In the genomic region with DNA sequence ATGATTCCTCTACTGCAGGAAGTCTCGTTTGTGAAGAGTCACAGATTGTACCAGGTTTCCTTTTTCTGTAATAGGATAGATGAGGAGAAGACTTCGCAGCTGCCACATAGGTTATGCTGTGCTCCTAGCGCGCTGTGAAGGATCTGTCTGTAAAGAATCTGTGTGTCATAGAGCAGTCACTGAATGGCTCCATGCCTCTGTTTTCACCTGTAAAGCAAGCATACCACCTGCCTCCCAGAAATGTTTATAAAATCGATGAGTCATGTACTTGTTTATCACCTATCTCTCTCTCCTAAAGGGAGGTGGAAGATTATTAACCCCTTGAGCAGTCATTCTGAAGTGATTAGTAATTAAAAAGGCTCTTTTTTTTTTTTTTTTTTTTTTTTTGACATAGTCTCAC, we compare ENCODE assay signal across 27 cellular contexts.
A peak's percentile ranks its signal among the peaks of the same experiment; 100 is the strongest.
DNase-seq lines count a peak whose midpoint lies in the region; ATAC-seq, FAIRE-seq and TF ChIP-seq lines count a peak whose summit lies in the region.
"Had no signal": no experiment of that assay in that cellular context is flagged by ENCODE, and none has a peak within 500 bp of the region (broad histone marks: within the 10 kb centered on the region; RNA-seq: fewer than 3 reads in every experiment).

No MANE protein-coding gene starts in this region.

- no peaks in the 10 kb centered on the region for H3K79me2 ChIP-seq in K562 (ENCODE audit: control insufficient read depth, insufficient read depth, low read length)

- TF ChIP-seq RAD21 in K562 (CRISPR knock-in tag; conservative IDR thresholded peaks at IDR 0.05 in 1 of 2, IDR thresholded peaks at IDR 0.05 in 1 of 2), result no peak

- POLR2A ChIA-PET in K562 (lab: Yijun Ruan, JAX), result interaction anchor here (0.9 kb wide), 1 partner anchor 9 kb away, joined by 4 read pairs; no protein-coding TSS in a partner anchor

- no peak for TF ChIP-seq EP300 in K562 (IDR thresholded peaks at IDR 0.05; ENCODE audit: low read length)
- no peak for TF ChIP-seq EP300 in gastroesophageal sphincter (IDR thresholded peaks at IDR 0.05)

- in situ Hi-C loops in K562 (cut with MboI), result no loop called here

- H3K27ac ChIP-seq in K562 (ENCODE audit: extremely low read depth, low read depth, low read length) (no peak overlapping the region), gastroesophageal sphincter (no peak overlapping the region)
- H3K27ac ChIP-seq: upper lobe of right lung had no signal

- H3K36me3 ChIP-seq in K562 (ENCODE audit: control insufficient read depth, insufficient read depth, low read length) (no peaks in the 10 kb centered on the region), gastroesophageal sphincter (no peaks in the 10 kb centered on the region)
- H3K36me3 ChIP-seq: BE2C, HAP-1, upper lobe of right lung had no signal

- H2AFZ ChIP-seq in K562 (ENCODE audit: low read depth, low read length), result peak overlapping the region; percentile 33; the same call in 1 of the 2 replicates

- ATAC-seq in K562 (peak; percentile 72), GM21737 (IDR thresholded peaks at IDR 0.05; ENCODE audit: unreplicated experiment) (no peak), gastroesophageal sphincter (no peak)
- ATAC-seq: activated CD4-positive, alpha-beta T cell treated with anti-CD3 and anti-CD28 coated beads for 36 hours; left ventricle myocardium superior; naive thymus-derived CD8-positive, alpha-beta T cell; upper lobe of right lung had no signal

- H3K27me3 ChIP-seq in K562 (ENCODE audit: control insufficient read depth in 2 of 2, insufficient read depth in 2 of 2, low read length in 2 of 2) (no peaks in the 10 kb centered on the region), gastroesophageal sphincter (no peaks in the 10 kb centered on the region)
- H3K27me3 ChIP-seq: BE2C, upper lobe of right lung had no signal

- DNase-seq in COLO668 (lab: John Stamatoyannopoulos, UW; ENCODE audit: unreplicated experiment), result peak; percentile 42
- peak in 2 of 3 experiments; percentile 28 to 70 for DNase-seq in NCI-H1417 (lab: John Stamatoyannopoulos, UW)
- DNase-seq in NCI-H510A (lab: John Stamatoyannopoulos, UW), result peak; percentile 4
- DNase-seq in K562 (ENCODE audit: extremely low read depth in 1 of 4, low spot score in 3 of 4), result no peak
- no peak for DNase-seq in AG20443 (ENCODE audit: low spot score)
- no peak for DNase-seq in glomerular visceral epithelial cell (ENCODE audit: extremely low spot score)
- DNase-seq: activated CD4-positive, alpha-beta T cell treated with anti-CD3 and anti-CD28 coated beads for 36 hours; activated CD8-positive, alpha-beta memory T cell treated with anti-CD3 and anti-CD28 coated beads for 24 hours; activated T-cell treated with anti-CD3 and anti-CD28 coated beads, Interleukin-2, amount 50 U/mL, for 1 hour; BE2C; COR-L47; effector CD4-positive, alpha-beta T cell; erythroblast; left ventricle myocardium superior; midbrain; MM.1S; naive thymus-derived CD8-positive, alpha-beta T cell; NCI-H1694 treated with DMSO at 0.1 percent for 48 hours; NCI-H446 treated with DMSO at 0.1 percent for 48 hours; retina; T-helper 2 cell; upper lobe of right lung had no signal

- H3K9me3 ChIP-seq in K562 (replicated peaks; ENCODE audit: control insufficient read depth, insufficient read depth, low read depth, low read length), result no peaks in the 10 kb centered on the region
- H3K9me3 ChIP-seq in gastroesophageal sphincter, result no peaks in the 10 kb centered on the region
- H3K9me3 ChIP-seq: BE2C, HAP-1 had no signal

- no peaks in the 10 kb centered on the region for H4K20me1 ChIP-seq in K562 (replicated peaks; ENCODE audit: control insufficient read depth, insufficient read depth, low read length)

- TF ChIP-seq POLR2A in K562 (conservative IDR thresholded peaks at IDR 0.05) (no peak), gastroesophageal sphincter (IDR thresholded peaks at IDR 0.05) (no peak)

- no TSS peak for BruUV-seq in K562 (replicated peaks; lab: Mats Ljungman, UMichigan)

- H3K9ac ChIP-seq in K562 (ENCODE audit: insufficient read depth in 1 of 2, low read depth in 2 of 2, low read length in 2 of 2), result no peak overlapping the region

- H3K9me1 ChIP-seq in K562 (ENCODE audit: control insufficient read depth, insufficient read depth, low read length), result no peaks in the 10 kb centered on the region

- H3K4me3 ChIP-seq in K562 (no peak overlapping the region), gastroesophageal sphincter (no peak overlapping the region)
- H3K4me3 ChIP-seq: HAP-1, upper lobe of right lung had no signal

- 47% methylated on average over 5 of the region's 5 CpGs for WGBS in K562 (ENCODE audit: insufficient coverage, low coverage, missing lambda C conversion rate)
- WGBS in gastroesophageal sphincter (ENCODE audit: low coverage in 1 of 2), 2 donors, result 48 to 71% methylated on average over 4 to 5 of the region's 5 CpGs

- no peak overlapping the region for H3K4me2 ChIP-seq in K562 (ENCODE audit: insufficient read depth, low read length)

- TF ChIP-seq CTCF in K562 (IDR thresholded peaks at IDR 0.05 in 2 of 3, conservative IDR thresholded peaks at IDR 0.05 in 1 of 3; ENCODE audit: insufficient read depth in 2 of 3, low read depth in 1 of 3, low read length in 3 of 3) (no peak), gastroesophageal sphincter (IDR thresholded peaks at IDR 0.05) (no peak)

- no peak for FAIRE-seq in K562 (lab: Jason Lieb, UNC)
- FAIRE-seq: GM12891, RCC 7860 had no signal

- intact Hi-C loops in K562 (cut with micrococcal nuclease), result no loop called here

- CTCF ChIA-PET in K562 (lab: Yijun Ruan, JAX; ENCODE audit: low intra/inter-chr PET ratio), result no interaction called here

- H3K4me1 ChIP-seq in K562 (replicated peaks in 1 of 2; ENCODE audit: control insufficient read depth in 2 of 2, insufficient read depth in 2 of 2, low read length in 2 of 2) (no peaks in the 10 kb centered on the region; a peak in 1 of 5 replicates), gastroesophageal sphincter (no peaks in the 10 kb centered on the region)
- H3K4me1 ChIP-seq: BE2C, HAP-1, upper lobe of right lung had no signal

TF ChIP-seq in K562, 482 proteins besides CTCF, POLR2A, EP300 and RAD21:
- TF ChIP-seq C11orf30 (IDR thresholded peaks at IDR 0.05; ENCODE audit: low read depth), result peak; percentile 22; the same call in 1 of the 2 replicates
- TF ChIP-seq, protein P1, sequence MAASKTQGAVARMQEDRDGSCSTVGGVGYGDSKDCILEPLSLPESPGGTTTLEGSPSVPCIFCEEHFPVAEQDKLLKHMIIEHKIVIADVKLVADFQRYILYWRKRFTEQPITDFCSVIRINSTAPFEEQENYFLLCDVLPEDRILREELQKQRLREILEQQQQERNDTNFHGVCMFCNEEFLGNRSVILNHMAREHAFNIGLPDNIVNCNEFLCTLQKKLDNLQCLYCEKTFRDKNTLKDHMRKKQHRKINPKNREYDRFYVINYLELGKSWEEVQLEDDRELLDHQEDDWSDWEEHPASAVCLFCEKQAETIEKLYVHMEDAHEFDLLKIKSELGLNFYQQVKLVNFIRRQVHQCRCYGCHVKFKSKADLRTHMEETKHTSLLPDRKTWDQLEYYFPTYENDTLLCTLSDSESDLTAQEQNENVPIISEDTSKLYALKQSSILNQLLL (CRISPR knock-in tag; IDR thresholded peaks at IDR 0.05; ENCODE audit: borderline replicate concordance), result no peak
- peak; percentile 43 for TF ChIP-seq ZNF316 (IDR thresholded peaks at IDR 0.05)
- TF ChIP-seq MAFG (tag; conservative IDR thresholded peaks at IDR 0.05), result peak; percentile 36; the same call in 1 of the 2 replicates

Comparison
In these comparisons a context has a peak if more than half of its experiments do, and no peak if none do; other contexts are left out.
1. DNase-seq: peak in COLO668 (single experiment), NCI-H1417 (2 of 3) and NCI-H510A (single experiment); none in K562 (0 of 4), AG20443 (single experiment) and glomerular visceral epithelial cell (single experiment).